In the genomic region with DNA sequence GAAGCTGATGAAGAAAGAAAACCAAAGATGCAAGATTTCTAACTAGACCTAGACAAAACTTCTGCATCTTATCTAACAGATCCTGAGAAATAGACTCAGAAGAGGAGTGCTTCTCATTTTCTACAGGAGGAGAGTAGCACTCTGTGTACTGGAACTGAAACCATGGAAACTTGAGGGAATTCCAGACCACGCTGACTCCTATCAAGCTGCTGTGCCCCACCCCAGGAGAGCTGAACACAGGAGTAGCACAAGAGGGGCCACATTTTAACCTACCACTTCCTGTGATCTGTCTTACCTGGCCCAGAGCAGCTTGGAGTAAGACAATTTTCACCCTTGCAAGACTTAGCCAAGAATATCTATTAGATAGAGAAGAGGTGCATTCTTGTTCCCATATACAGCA, we compare ENCODE assay signal across 24 cellular contexts.
A peak's percentile ranks its signal among the peaks of the same experiment; 100 is the strongest.
DNase-seq lines count a peak whose midpoint lies in the region; TF ChIP-seq lines count a peak whose summit lies in the region.
"Had no signal": no experiment of that assay in that cellular context is flagged by ENCODE, and none has a peak within 500 bp of the region (broad histone marks: within the 10 kb centered on the region; RNA-seq: fewer than 3 reads in every experiment).

No MANE protein-coding gene starts in this region.

- CTCF ChIA-PET in GM10248 (lab: Yijun Ruan, JAX): interaction anchor here (1.0 to 1.4 kb wide), 4 partner anchors 9 to 1117 kb away, joined by 3 to 4 read pairs (median 4); no protein-coding TSS in a partner anchor

- DNase-seq in GM12865 (ENCODE audit: low read depth): peak; percentile 12
- DNase-seq in RPMI7951 (ENCODE audit: low read depth): peak; percentile 43
- DNase-seq in fibroblast of peridontal ligament (ENCODE audit: extremely low read depth): peak; percentile 76
- peak; percentile 44 for DNase-seq in renal cortical epithelial cell (ENCODE audit: low read depth)
- no peak for DNase-seq in NCI-H2196 (lab: John Stamatoyannopoulos, UW; ENCODE audit: unreplicated experiment)
- no peak for DNase-seq in activated naive CD4-positive, alpha-beta T cell treated with anti-CD3 and anti-CD28 coated beads, Interleukin-2, amount 50 U/mL, for 16 hours
- no peak for DNase-seq in GM10248 (ENCODE audit: extremely low spot score)
- DNase-seq: activated CD8-positive, alpha-beta T cell treated with anti-CD3 and anti-CD28 coated beads for 36 hours; activated naive CD4-positive, alpha-beta T cell treated with anti-CD3 and anti-CD28 coated beads, Interleukin-2, amount 10 ng/mL, durations not matched to agents 7 days and 5 days; activated T-cell treated with anti-CD3 and anti-CD28 coated beads, Interleukin-2, amount 50 U/mL, for 24 hours; dorsolateral prefrontal cortex; glutamatergic neuron; H7; MM.1S; NCI-H146; NCI-H748 treated with DMSO at 0.1 percent for 48 hours; occipital lobe; PC-3; SJCRH30; stimulated activated naive CD4-positive, alpha-beta T cell; T-helper 2 cell had no signal

- TF ChIP-seq CTCF in GM12865 (IDR thresholded peaks at IDR 0.05; ENCODE audit: insufficient read depth, low read depth, low read length, missing control alignments) (no peak), GM10248 (IDR thresholded peaks at IDR 0.05; ENCODE audit: control extremely low read depth, extremely low read depth, low read depth, missing control alignments) (no peak)

- H3K4me3 ChIP-seq in GM12865 (ENCODE audit: low read depth, low read length): no peak overlapping the region
- H3K4me3 ChIP-seq: dorsolateral prefrontal cortex, GM12878, right atrium auricular region, SJCRH30, tibial nerve had no signal

- POLR2A ChIA-PET in GM10248 (lab: Yijun Ruan, JAX): no interaction called here

Comparison
In these comparisons a context has a peak if more than half of its experiments do, and no peak if none do; other contexts are left out.
1. DNase-seq: peak in GM12865 (single experiment), RPMI7951 (single experiment), fibroblast of peridontal ligament (single experiment) and renal cortical epithelial cell (single experiment); none in NCI-H2196 (single experiment), activated naive CD4-positive, alpha-beta T cell treated with anti-CD3 and anti-CD28 coated beads, Interleukin-2, amount 50 U/mL, for 16 hours (single experiment) and GM10248 (single experiment).